In genomic region chr11:19176629-19177186, GRCh38 we compare ENCODE assay signal across 26 cellular contexts. TPM values are rescaled to one million over a fixed set of nuclear protein-coding genes. Genes with fewer than 3 reads are reported as not detected.
"Had no signal": no experiment of that assay in that cellular context is flagged by ENCODE, and none has a peak within 500 bp of the region (broad histone marks: within the 10 kb centered on the region; RNA-seq: fewer than 3 reads in every experiment).

No MANE protein-coding gene starts in this region.

- DNase-seq: effector memory CD4-positive, alpha-beta T cell; gastrocnemius medialis; kidney; left cardiac atrium; left ventricle myocardium superior; mesenchymal stem cell; naive thymus-derived CD4-positive, alpha-beta T cell; posterior cingulate gyrus; spleen; stimulated activated CD4-positive, alpha-beta T cell treated with anti-CD3 and anti-CD28 coated beads, Interleukin-15, amount 100 ng/mL, for 24 hours; stimulated activated CD4-positive, alpha-beta T cell treated with anti-CD3 and anti-CD28 coated beads, Interleukin-1b, Interleukin-23, amount 100 ng/mL, for 48 hours; stimulated activated CD4-positive, alpha-beta T cell treated with anti-CD3 and anti-CD28 coated beads, Interleukin-4, amount 100 ng/mL, for 24 hours; stimulated activated naive CD4-positive, alpha-beta T cell; stomach; substantia nigra; transverse colon had no signal

- ATAC-seq: gastrocnemius medialis; left cardiac atrium; left ventricle myocardium superior; naive thymus-derived CD4-positive, alpha-beta T cell; sciatic nerve had no signal

- H3K4me1 Mint-ChIP-seq: naive thymus-derived CD4-positive, alpha-beta T cell; neural crest cell had no signal

- H3K4me1 ChIP-seq: esophagus muscularis mucosa, gastrocnemius medialis, spleen, stomach, transverse colon had no signal

- H3K9me3 ChIP-seq: esophagus muscularis mucosa, gastrocnemius medialis, spleen, stomach, thoracic aorta, transverse colon had no signal

- H3K4me3 ChIP-seq: esophagus muscularis mucosa, gastrocnemius medialis, lung, spleen, stomach, thoracic aorta, transverse colon had no signal

- H3K27me3 ChIP-seq: esophagus muscularis mucosa, gastrocnemius medialis, spleen, stomach, transverse colon had no signal

- H3K4me3 Mint-ChIP-seq: naive thymus-derived CD4-positive, alpha-beta T cell; neural crest cell had no signal

- H3K27ac ChIP-seq: epithelial cell of prostate, esophagus muscularis mucosa, gastrocnemius medialis, spleen, stomach, thoracic aorta, transverse colon had no signal

- H3K27me3 Mint-ChIP-seq: naive thymus-derived CD4-positive, alpha-beta T cell had no signal

RNA-seq across cellular contexts. Expression of gene CSRP3, which starts 25.1 kb away (rescaled TPM):
- total RNA-seq: esophagus muscularis mucosa; fibroblast of villous mesenchyme; kidney; mononuclear cell; naive thymus-derived CD4-positive, alpha-beta T cell; neural crest cell; osteocyte; pulmonary artery endothelial cell; sciatic nerve; spleen; stomach; thoracic aorta; transverse colon had no signal
- polyA plus RNA-seq: naive thymus-derived CD4-positive, alpha-beta T cell had no signal
